10 cellular contexts compared by ENCODE assay signal in the genomic region with DNA sequence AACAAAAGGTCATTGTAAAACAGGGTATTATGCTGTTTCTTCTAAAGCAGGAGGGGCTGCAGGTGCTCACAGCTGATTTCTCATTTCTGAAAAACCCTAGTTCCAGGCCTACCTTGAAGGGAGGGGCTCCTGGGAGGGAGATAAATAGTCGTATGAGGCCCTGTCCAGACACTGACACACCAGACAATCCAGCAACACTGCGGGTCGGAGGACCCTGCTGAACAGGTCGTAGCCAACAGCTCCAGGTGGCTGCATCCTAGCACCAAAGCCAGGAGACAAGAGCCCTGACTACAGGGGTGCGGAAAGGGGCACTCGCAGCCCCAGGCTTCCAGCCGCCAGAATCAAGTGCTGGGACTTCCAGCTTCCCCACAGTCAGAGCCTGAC. TPM values are rescaled to one million over a fixed set of nuclear protein-coding genes. Genes with fewer than 3 reads are reported as not detected.
DNase-seq lines count a peak whose midpoint lies in the region; ATAC-seq, FAIRE-seq and TF ChIP-seq lines count a peak whose summit lies in the region.
"Had no signal": no experiment of that assay in that cellular context is flagged by ENCODE, and none has a peak within 500 bp of the region (broad histone marks: within the 10 kb centered on the region; RNA-seq: fewer than 3 reads in every experiment).

No MANE protein-coding gene starts in this region.

- WGBS in A549 (ENCODE audit: missing lambda C conversion rate), result 75% methylated on average over 7 of the region's 7 CpGs
- no CpG with 5 or more reads among the region's 7 CpGs for WGBS in H9 (ENCODE audit: extremely low coverage, insufficient read length, low lambda C conversion rate)

- H3K9me3 ChIP-seq in A549 (no peaks in the 10 kb centered on the region), H9 (ENCODE audit: control insufficient read depth, low read depth, low read length) (no peaks in the 10 kb centered on the region), mucosa of rectum (ENCODE audit: control insufficient read depth in 2 of 2, low read length in 2 of 2) (no peaks in the 10 kb centered on the region)

- no peaks in the 10 kb centered on the region for H3K79me1 ChIP-seq in H9 (ENCODE audit: insufficient read depth, low read depth, low read length, poor library complexity, severe bottlenecking)

- no peak for TF ChIP-seq RAD21 in A549 (conservative IDR thresholded peaks at IDR 0.05 in 1 of 2, IDR thresholded peaks at IDR 0.05 in 1 of 2)

- H3K4ac ChIP-seq in H9 (ENCODE audit: low read depth, low read length), result no peak overlapping the region

- H2AFZ ChIP-seq in H9 (ENCODE audit: low read length), result no peak overlapping the region

- H2BK20ac ChIP-seq in H9 (ENCODE audit: low read depth, low read length, poor library complexity, severe bottlenecking), result no peak overlapping the region

- no peaks in the 10 kb centered on the region for H3K36me3 Mint-ChIP-seq in H9 (ENCODE audit: insufficient read depth in 1 of 3, low read depth in 3 of 3)
- H3K36me3 Mint-ChIP-seq in activated naive CD4-positive, alpha-beta T cell treated with anti-CD3 and anti-CD28 coated beads, Interleukin-2, amount 50 U/mL, for 72 hours, result no peaks in the 10 kb centered on the region

- no peak for TF ChIP-seq POLR2A in A549 (IDR thresholded peaks at IDR 0.05; ENCODE audit: low read length)

- TF ChIP-seq EP300 in A549 (IDR thresholded peaks at IDR 0.05), result no peak

- no peak overlapping the region for H4K8ac ChIP-seq in H9 (replicated peaks; ENCODE audit: insufficient read length, low read depth, low read length)

- H4K20me1 ChIP-seq in H9 (ENCODE audit: control insufficient read depth, insufficient read depth, insufficient read length), result no peaks in the 10 kb centered on the region

- no peak overlapping the region for H2BK15ac ChIP-seq in H9 (ENCODE audit: low read depth, low read length)

- H4K5ac ChIP-seq in H9 (ENCODE audit: insufficient read length, low read depth, low read length), result no peak overlapping the region

- peaks cover 41 to 49% of the 10 kb centered on the region in 2 experiments for H3K4me1 Mint-ChIP-seq in H9

- H3K79me2 ChIP-seq in H9 (ENCODE audit: insufficient read depth, low read length), result no peaks in the 10 kb centered on the region

- H3K4me1 ChIP-seq in A549 (peaks cover 64% of the 10 kb centered on the region), H9 (ENCODE audit: insufficient read depth, low read length) (peaks cover 6% of the 10 kb centered on the region; the same call in 1 of the 2 replicates), mucosa of rectum (ENCODE audit: control insufficient read depth in 2 of 2, insufficient read depth in 2 of 2, low read length in 2 of 2) (peaks cover 58 to 67% of the 10 kb centered on the region in 2 donors)

- no peak overlapping the region for H3K56ac ChIP-seq in H9 (ENCODE audit: insufficient read length, low read depth, low read length)

- H4K91ac ChIP-seq in H9 (ENCODE audit: insufficient read length, low read depth, low read length), result no peak overlapping the region

- H2BK120ac ChIP-seq in H9 (ENCODE audit: low read depth, low read length, poor library complexity, severe bottlenecking), result no peak overlapping the region

- no peak overlapping the region for H3K4me3 ChIP-seq in A549
- H3K4me3 ChIP-seq in mucosa of rectum (ENCODE audit: low read length in 2 of 2), result no peak overlapping the region

- H3K27ac ChIP-seq in A549 (peak overlapping the region; percentile 91 to 97), H9 (ENCODE audit: insufficient read length, low read depth, low read length) (no peak overlapping the region), mucosa of rectum (ENCODE audit: low read depth in 2 of 2, low read length in 2 of 2) (peak overlapping the region; percentile 85 to 89), substantia nigra (ENCODE audit: low read depth, low read length, poor library complexity, severe bottlenecking) (no peak overlapping the region)

- DNase-seq in A549 (ENCODE audit: low read depth in 1 of 2, low spot score in 1 of 2) (no peak), H9 (no peak), cerebellar cortex (ENCODE audit: low spot score) (no peak), HPDE6-E6E7 (ENCODE audit: extremely low spot score) (no peak), substantia nigra (lab: John Stamatoyannopoulos, UW) (no peak), COR-L47 (lab: John Stamatoyannopoulos, UW) (no peak)
- no peak for DNase-seq in activated naive CD4-positive, alpha-beta T cell treated with anti-CD3 and anti-CD28 coated beads, Interleukin-2, amount 50 U/mL, for 72 hours (ENCODE audit: low spot score in 2 of 2)

- H3K23ac ChIP-seq in H9 (ENCODE audit: insufficient read length, low read depth, low read length), result no peak overlapping the region

- CTCF ChIA-PET in A549 (lab: Yijun Ruan, JAX), result interaction anchor here (0.6 to 1.4 kb wide), 8 partner anchors 24 to 502 kb away, joined by 3 to 5 read pairs (median 3); no protein-coding TSS in a partner anchor

- H3K27ac Mint-ChIP-seq in H9, result peak overlapping the region in 2 of 3 experiments; percentile 86 to 89; a peak in 3 of 7 replicates
- H3K27ac Mint-ChIP-seq in activated naive CD4-positive, alpha-beta T cell treated with anti-CD3 and anti-CD28 coated beads, Interleukin-2, amount 50 U/mL, for 72 hours, result peak overlapping the region; percentile 93 to 95

- no peak for FAIRE-seq in A549 (lab: Jason Lieb, UNC)
- FAIRE-seq: astrocyte, RCC 7860 had no signal

- no peak overlapping the region for H3K18ac ChIP-seq in H9 (ENCODE audit: insufficient read length, low read depth, low read length)

- ATAC-seq in A549, result no peak
- peak in 1 of 2 donors; percentile 50 for ATAC-seq in activated naive CD4-positive, alpha-beta T cell treated with anti-CD3 and anti-CD28 coated beads, Interleukin-2, amount 50 U/mL, for 72 hours

- H3K14ac ChIP-seq in H9 (ENCODE audit: insufficient read depth, low read length), result no peak overlapping the region

- H3K23me2 ChIP-seq in H9 (ENCODE audit: insufficient read length, low read depth, low read length, poor library complexity, severe bottlenecking), result no peaks in the 10 kb centered on the region

- no peak overlapping the region for H3K9ac ChIP-seq in H9 (ENCODE audit: extremely low read depth, insufficient read length, low read length)
- H3K9ac ChIP-seq in mucosa of rectum (ENCODE audit: low read depth in 1 of 2, low read length in 2 of 2), result peak overlapping the region; percentile 63 to 70

- POLR2A ChIA-PET in A549 (lab: Yijun Ruan, JAX), result interaction anchor here (1.2 to 1.7 kb wide), 4 partner anchors 8 to 71 kb away, joined by 4 to 11 read pairs (median 7); a partner anchor contains a TSS

- H3K27me3 ChIP-seq in H9 (ENCODE audit: insufficient read depth, low read length) (no peaks in the 10 kb centered on the region), mucosa of rectum (ENCODE audit: control insufficient read depth in 2 of 2, insufficient read depth in 2 of 2, low read length in 2 of 2) (no peaks in the 10 kb centered on the region)

- H3K4me3 Mint-ChIP-seq in H9, result no peak overlapping the region

- no peaks in the 10 kb centered on the region for H3K27me3 Mint-ChIP-seq in H9 (ENCODE audit: low read depth)

- no peak overlapping the region for H3T11ph ChIP-seq in H9 (ENCODE audit: low read length)

- H3K9me3 Mint-ChIP-seq in H9, result no peaks in the 10 kb centered on the region
- H3K9me3 Mint-ChIP-seq in activated naive CD4-positive, alpha-beta T cell treated with anti-CD3 and anti-CD28 coated beads, Interleukin-2, amount 50 U/mL, for 72 hours, result no peaks in the 10 kb centered on the region

- H2AK5ac ChIP-seq in H9 (ENCODE audit: insufficient read length, low read length), result no peak overlapping the region

- H3K4me2 ChIP-seq in A549 (peak overlapping the region; percentile 39), H9 (ENCODE audit: insufficient read depth, insufficient read length, low read length) (no peak overlapping the region)

- no peak for TF ChIP-seq CTCF in A549 (IDR thresholded peaks at IDR 0.05)
- no peak for TF ChIP-seq CTCF in H9 (conservative IDR thresholded peaks at IDR 0.05)

- no peaks in the 10 kb centered on the region for H3K36me3 ChIP-seq in mucosa of rectum (ENCODE audit: control insufficient read depth in 2 of 2, insufficient read depth in 2 of 2, low read length in 2 of 2)

- H2BK12ac ChIP-seq in H9 (ENCODE audit: insufficient read length, low read depth, low read length), result no peak overlapping the region

- no peak overlapping the region for H2BK5ac ChIP-seq in H9 (ENCODE audit: insufficient read length, low read length)

TF ChIP-seq in A549, 52 proteins besides CTCF, POLR2A, EP300 and RAD21 (continues in another document):
- TF ChIP-seq, protein P1, sequence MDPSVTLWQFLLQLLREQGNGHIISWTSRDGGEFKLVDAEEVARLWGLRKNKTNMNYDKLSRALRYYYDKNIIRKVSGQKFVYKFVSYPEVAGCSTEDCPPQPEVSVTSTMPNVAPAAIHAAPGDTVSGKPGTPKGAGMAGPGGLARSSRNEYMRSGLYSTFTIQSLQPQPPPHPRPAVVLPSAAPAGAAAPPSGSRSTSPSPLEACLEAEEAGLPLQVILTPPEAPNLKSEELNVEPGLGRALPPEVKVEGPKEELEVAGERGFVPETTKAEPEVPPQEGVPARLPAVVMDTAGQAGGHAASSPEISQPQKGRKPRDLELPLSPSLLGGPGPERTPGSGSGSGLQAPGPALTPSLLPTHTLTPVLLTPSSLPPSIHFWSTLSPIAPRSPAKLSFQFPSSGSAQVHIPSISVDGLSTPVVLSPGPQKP (IDR thresholded peaks at IDR 0.05; ENCODE audit: low read depth, low read length), result no peak
- TF ChIP-seq RARB (CRISPR knock-in tag; IDR thresholded peaks at IDR 0.05) (no peak), FOXS1 (CRISPR knock-in tag; IDR thresholded peaks at IDR 0.05) (no peak), TP53 (CRISPR knock-in tag; IDR thresholded peaks at IDR 0.05) (no peak), KDM5A (IDR thresholded peaks at IDR 0.05) (no peak), CBX8 (IDR thresholded peaks at IDR 0.05) (no peak), JUN (IDR thresholded peaks at IDR 0.05) (no peak), ZC3H11A (IDR thresholded peaks at IDR 0.05) (no peak), NR3C1 (IDR thresholded peaks at IDR 0.05) (no peak), CHD4 (IDR thresholded peaks at IDR 0.05; ENCODE audit: borderline replicate concordance) (no peak)

RNA-seq across cellular contexts. Expression of a gene that starts 41.2 kb away (rescaled TPM):
- polyA plus RNA-seq in A549 (2011; rRNA removed) (321 and 369 TPM in 2 replicates), A549 (2017; fragmentation: RNase III; extraction: RNeasy Plus Mini Kit Qiagen cat#74134 plus additional on column Dnase treatment) (395 to 409 TPM (median 406 TPM) in 3 replicates)
- polyA plus RNA-seq in A549 (2012; cell fraction: cytosol; rRNA removed), result 195 and 206 TPM in 2 replicates
- polyA plus RNA-seq in A549 (2012; cell fraction: nucleus; rRNA removed), result 92.2 and 156 TPM in 2 replicates
- polyA minus RNA-seq in A549 (2011; rRNA and poly(A)+ RNA removed), result 86.4 and 111 TPM in 2 replicates
- 251 and 255 TPM in 2 replicates for total RNA-seq in H9 (2021)
- total RNA-seq in activated naive CD4-positive, alpha-beta T cell treated with anti-CD3 and anti-CD28 coated beads, Interleukin-2, amount 50 U/mL, for 72 hours, result 100 to 1,000 TPM; 293 to 408 TPM

Comparison
In these comparisons a context has a peak if more than half of its experiments do, and no peak if none do; other contexts are left out.
1. H3K27ac ChIP-seq: peak in A549 (2 of 2) and mucosa of rectum (2 of 2); none in H9 (single experiment) and substantia nigra (single experiment).